In the genomic region with DNA sequence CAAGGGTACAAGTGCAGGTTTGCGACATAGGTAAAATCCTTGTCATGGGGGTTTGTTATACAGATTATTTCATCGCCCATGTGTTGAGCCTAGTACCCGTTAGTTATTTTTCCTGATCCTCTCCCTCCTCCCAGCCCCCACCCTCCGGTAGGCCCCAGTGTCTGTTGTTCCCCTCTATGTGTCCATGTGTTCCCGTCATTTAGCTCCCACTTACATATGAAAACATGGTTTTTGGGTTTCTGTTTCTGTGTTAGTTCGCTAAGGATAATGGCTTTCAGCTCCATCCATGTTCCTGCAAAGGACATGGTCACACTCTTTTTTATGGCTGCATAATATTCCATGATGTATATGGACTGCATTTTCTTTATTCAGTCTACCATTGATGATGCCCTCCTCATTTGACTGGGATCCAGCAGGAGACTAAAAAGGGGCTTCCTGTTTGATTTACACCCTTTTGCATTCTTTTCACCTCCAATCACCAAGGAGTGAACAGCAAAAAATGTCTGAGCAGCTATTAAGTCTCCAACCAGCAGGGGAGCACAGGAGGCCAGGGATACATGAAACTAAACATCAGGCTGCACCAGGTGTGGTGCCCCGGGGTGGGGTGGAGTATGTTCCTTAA, we compare ENCODE assay signal across 1 cellular context.
A peak's percentile ranks its signal among the peaks of the same experiment; 100 is the strongest.
TF ChIP-seq lines count a peak whose summit lies in the region.

No MANE protein-coding gene starts in this region.

TF ChIP-seq in HCT116, 20 proteins besides CTCF, POLR2A, EP300 and RAD21 (continued from another document):
- TF ChIP-seq, protein P1, sequence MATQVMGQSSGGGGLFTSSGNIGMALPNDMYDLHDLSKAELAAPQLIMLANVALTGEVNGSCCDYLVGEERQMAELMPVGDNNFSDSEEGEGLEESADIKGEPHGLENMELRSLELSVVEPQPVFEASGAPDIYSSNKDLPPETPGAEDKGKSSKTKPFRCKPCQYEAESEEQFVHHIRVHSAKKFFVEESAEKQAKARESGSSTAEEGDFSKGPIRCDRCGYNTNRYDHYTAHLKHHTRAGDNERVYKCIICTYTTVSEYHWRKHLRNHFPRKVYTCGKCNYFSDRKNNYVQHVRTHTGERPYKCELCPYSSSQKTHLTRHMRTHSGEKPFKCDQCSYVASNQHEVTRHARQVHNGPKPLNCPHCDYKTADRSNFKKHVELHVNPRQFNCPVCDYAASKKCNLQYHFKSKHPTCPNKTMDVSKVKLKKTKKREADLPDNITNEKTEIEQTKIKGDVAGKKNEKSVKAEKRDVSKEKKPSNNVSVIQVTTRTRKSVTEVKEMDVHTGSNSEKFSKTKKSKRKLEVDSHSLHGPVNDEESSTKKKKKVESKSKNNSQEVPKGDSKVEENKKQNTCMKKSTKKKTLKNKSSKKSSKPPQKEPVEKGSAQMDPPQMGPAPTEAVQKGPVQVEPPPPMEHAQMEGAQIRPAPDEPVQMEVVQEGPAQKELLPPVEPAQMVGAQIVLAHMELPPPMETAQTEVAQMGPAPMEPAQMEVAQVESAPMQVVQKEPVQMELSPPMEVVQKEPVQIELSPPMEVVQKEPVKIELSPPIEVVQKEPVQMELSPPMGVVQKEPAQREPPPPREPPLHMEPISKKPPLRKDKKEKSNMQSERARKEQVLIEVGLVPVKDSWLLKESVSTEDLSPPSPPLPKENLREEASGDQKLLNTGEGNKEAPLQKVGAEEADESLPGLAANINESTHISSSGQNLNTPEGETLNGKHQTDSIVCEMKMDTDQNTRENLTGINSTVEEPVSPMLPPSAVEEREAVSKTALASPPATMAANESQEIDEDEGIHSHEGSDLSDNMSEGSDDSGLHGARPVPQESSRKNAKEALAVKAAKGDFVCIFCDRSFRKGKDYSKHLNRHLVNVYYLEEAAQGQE (IDR thresholded peaks at IDR 0.05; ENCODE audit: low read depth): no peak
- 0 out of 2 replicates have a peak, but pooled peaks have one; percentile 38 for TF ChIP-seq FOSL1 (IDR thresholded peaks at IDR 0.05; ENCODE audit: low read depth)
- TF ChIP-seq CBX3 (IDR thresholded peaks at IDR 0.05; ENCODE audit: low read depth): 0 out of 2 replicates have a peak, but pooled peaks have one; percentile 15
- TF ChIP-seq ELF1 (IDR thresholded peaks at IDR 0.05; ENCODE audit: borderline replicate concordance, low read depth): no peak
- no peak for TF ChIP-seq ZNF274 (IDR thresholded peaks at IDR 0.05; ENCODE audit: low read depth, low read length)
- TF ChIP-seq POLR2AphosphoS5 (IDR thresholded peaks at IDR 0.05; ENCODE audit: low read depth, low read length): no peak
- 0 out of 2 replicates have a peak, but pooled peaks have one; percentile 50 for TF ChIP-seq CEBPB (IDR thresholded peaks at IDR 0.05; ENCODE audit: low read depth)
- 0 out of 2 replicates have a peak, but pooled peaks have one; percentile 25 for TF ChIP-seq JUND (IDR thresholded peaks at IDR 0.05)
